In the genomic region with DNA sequence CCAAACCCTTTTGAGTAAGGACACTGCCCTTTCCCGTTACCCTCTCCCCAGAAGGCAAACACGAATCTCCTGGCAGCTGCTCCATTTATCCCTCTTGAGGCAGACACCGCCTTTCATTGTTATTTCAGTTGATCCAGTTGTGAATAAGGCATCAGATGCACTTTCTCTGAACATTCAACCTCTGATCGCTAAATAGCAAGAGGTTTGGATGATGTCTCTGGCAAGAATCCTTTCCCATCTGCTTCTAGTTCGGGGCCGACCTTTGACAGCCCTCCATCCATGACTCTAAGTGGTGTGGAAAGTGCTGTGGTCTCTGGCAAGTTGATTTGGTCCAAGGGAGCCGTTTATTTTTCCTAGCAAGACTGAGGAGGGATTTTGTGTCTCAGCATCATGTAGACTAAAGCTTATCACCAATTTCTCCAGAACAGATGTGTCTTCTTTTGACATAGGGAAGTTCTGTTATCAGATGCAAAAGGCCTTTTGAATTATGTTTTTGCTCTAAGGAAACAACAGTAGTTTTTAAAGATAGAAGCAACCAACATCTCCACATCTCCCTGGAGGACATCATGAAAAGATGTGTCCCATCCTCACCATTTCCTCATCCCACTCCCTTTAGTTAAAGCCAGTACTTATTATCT, we compare ENCODE assay signal across 18 cellular contexts.
DNase-seq lines count a peak whose midpoint lies in the region; ATAC-seq and TF ChIP-seq lines count a peak whose summit lies in the region.
"Had no signal": no experiment of that assay in that cellular context is flagged by ENCODE, and none has a peak within 500 bp of the region (broad histone marks: within the 10 kb centered on the region; RNA-seq: fewer than 3 reads in every experiment).

No MANE protein-coding gene starts in this region.

- CTCF ChIA-PET in HEK293T (lab: Yijun Ruan, JAX), result interaction anchor here (0.5 to 1.4 kb wide), 3 partner anchors 27 to 156 kb away, joined by 3 read pairs; no protein-coding TSS in a partner anchor

- H3K36me3 Mint-ChIP-seq in nephron (ENCODE audit: low read depth), result no peaks in the 10 kb centered on the region
- H3K36me3 Mint-ChIP-seq in CD14-positive monocyte, result no peaks in the 10 kb centered on the region
- H3K36me3 Mint-ChIP-seq: immature natural killer cell; naive thymus-derived CD4-positive, alpha-beta T cell had no signal

- no peak for TF ChIP-seq CTCF in nephron (IDR thresholded peaks at IDR 0.05; ENCODE audit: unreplicated experiment in 3 of 3)
- TF ChIP-seq CTCF in CD14-positive monocyte (IDR thresholded peaks at IDR 0.05), result no peak

- H3K4me1 Mint-ChIP-seq in nephron, result peaks cover 64% of the 10 kb centered on the region
- H3K4me1 Mint-ChIP-seq in CD14-positive monocyte, result no peaks in the 10 kb centered on the region
- H3K4me1 Mint-ChIP-seq: activated CD4-positive, alpha-beta T cell treated with anti-CD3 and anti-CD28 coated beads for 36 hours; immature natural killer cell; naive thymus-derived CD4-positive, alpha-beta T cell had no signal

- H3K27me3 Mint-ChIP-seq in nephron (ENCODE audit: low read depth), result peaks cover 4% of the 10 kb centered on the region
- H3K27me3 Mint-ChIP-seq in CD14-positive monocyte (ENCODE audit: low read depth in 3 of 3), result peaks cover 0 to 3% (median 2%) of the 10 kb centered on the region in 3 donors

- ATAC-seq in GM18511 (IDR thresholded peaks at IDR 0.05; ENCODE audit: unreplicated experiment), result no peak
- ATAC-seq: activated CD4-positive, alpha-beta T cell treated with anti-CD3 and anti-CD28 coated beads for 36 hours; gastroesophageal sphincter; naive thymus-derived CD4-positive, alpha-beta T cell had no signal

- H3K27ac Mint-ChIP-seq in nephron, result peak overlapping the region; percentile 70 to 90 (median 72)
- no peak overlapping the region for H3K27ac Mint-ChIP-seq in CD14-positive monocyte
- H3K27ac Mint-ChIP-seq: activated CD4-positive, alpha-beta T cell treated with anti-CD3 and anti-CD28 coated beads for 36 hours; immature natural killer cell; naive thymus-derived CD4-positive, alpha-beta T cell had no signal

- intact Hi-C loops in CD14-positive monocyte (cut with micrococcal nuclease), result no loop called here

- H3K9me3 Mint-ChIP-seq in nephron, result no peaks in the 10 kb centered on the region
- H3K9me3 Mint-ChIP-seq in CD14-positive monocyte, result peaks cover 0 to 8% (median 2%) of the 10 kb centered on the region in 7 donors

- TF ChIP-seq POLR2A in erythroblast (IDR thresholded peaks at IDR 0.05; ENCODE audit: low read length), result no peak

- DNase-seq in GM03348 (ENCODE audit: low spot score) (peak; percentile 37), NCI-H446 treated with DMSO at 0.1 percent for 48 hours (lab: John Stamatoyannopoulos, UW) (peak; percentile 17), erythroblast (lab: John Stamatoyannopoulos, UW) (peak; percentile 5 to 9), HEK293T (ENCODE audit: extremely low spot score) (no peak), DMS79 (lab: John Stamatoyannopoulos, UW) (no peak), CD14-positive monocyte (ENCODE audit: low spot score) (no peak)
- DNase-seq: activated CD4-positive, alpha-beta T cell treated with anti-CD3 and anti-CD28 coated beads for 36 hours; activated effector memory CD4-positive, alpha-beta T cell treated with anti-CD3 and anti-CD28 coated beads, Interleukin-2, amount 50 U/mL, for 16 hours; amniotic stem cell; immature natural killer cell; Karpas-422; naive thymus-derived CD4-positive, alpha-beta T cell; NCI-H226; stimulated activated CD4-positive, alpha-beta T cell treated with anti-CD3 and anti-CD28 coated beads, Interleukin-12 subunit alpha, Interleukin-12 subunit beta, amount 100 ng/mL, for 4 hours; trophoblast cell had no signal

- peak overlapping the region in 2 of 3 experiments; percentile 4 to 44 for H3K4me3 Mint-ChIP-seq in nephron
- H3K4me3 Mint-ChIP-seq in CD14-positive monocyte, result no peak overlapping the region
- H3K4me3 Mint-ChIP-seq: activated CD4-positive, alpha-beta T cell treated with anti-CD3 and anti-CD28 coated beads for 36 hours; immature natural killer cell; naive thymus-derived CD4-positive, alpha-beta T cell had no signal

- POLR2A ChIA-PET in HEK293T (lab: Yijun Ruan, JAX), result interaction anchor here (0.6 kb wide), 1 partner anchor 293 kb away, joined by 3 read pairs; no protein-coding TSS in a partner anchor

TF ChIP-seq in HEK293T, 16 proteins besides CTCF, POLR2A, EP300 and RAD21:
- TF ChIP-seq ARNT (IDR thresholded peaks at IDR 0.05) (no peak), L3MBTL2 (conservative IDR thresholded peaks at IDR 0.05) (no peak), CTBP1 (IDR thresholded peaks at IDR 0.05; ENCODE audit: borderline replicate concordance) (no peak), ELF4 (IDR thresholded peaks at IDR 0.05) (no peak), BHLHE40 (IDR thresholded peaks at IDR 0.05; ENCODE audit: borderline replicate concordance) (no peak), FOXK2 (IDR thresholded peaks at IDR 0.05) (no peak), ZNF384 (IDR thresholded peaks at IDR 0.05) (no peak), SUZ12 (IDR thresholded peaks at IDR 0.05) (no peak), HDGF (IDR thresholded peaks at IDR 0.05; ENCODE audit: borderline replicate concordance) (no peak), TARDBP (IDR thresholded peaks at IDR 0.05) (no peak), SP1 (IDR thresholded peaks at IDR 0.05) (no peak), LEF1 (IDR thresholded peaks at IDR 0.05; ENCODE audit: borderline replicate concordance) (no peak), FOXM1 (IDR thresholded peaks at IDR 0.05; ENCODE audit: borderline replicate concordance) (no peak), FOXA1 (IDR thresholded peaks at IDR 0.05) (no peak)
- TF ChIP-seq, protein P1, sequence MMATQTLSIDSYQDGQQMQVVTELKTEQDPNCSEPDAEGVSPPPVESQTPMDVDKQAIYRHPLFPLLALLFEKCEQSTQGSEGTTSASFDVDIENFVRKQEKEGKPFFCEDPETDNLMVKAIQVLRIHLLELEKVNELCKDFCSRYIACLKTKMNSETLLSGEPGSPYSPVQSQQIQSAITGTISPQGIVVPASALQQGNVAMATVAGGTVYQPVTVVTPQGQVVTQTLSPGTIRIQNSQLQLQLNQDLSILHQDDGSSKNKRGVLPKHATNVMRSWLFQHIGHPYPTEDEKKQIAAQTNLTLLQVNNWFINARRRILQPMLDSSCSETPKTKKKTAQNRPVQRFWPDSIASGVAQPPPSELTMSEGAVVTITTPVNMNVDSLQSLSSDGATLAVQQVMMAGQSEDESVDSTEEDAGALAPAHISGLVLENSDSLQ (IDR thresholded peaks at IDR 0.05), result no peak

Comparison
In these comparisons a context has a peak if more than half of its experiments do, and no peak if none do; other contexts are left out.
1. DNase-seq: peak in GM03348 (single experiment), NCI-H446 treated with DMSO at 0.1 percent for 48 hours (single experiment) and erythroblast (2 of 2); none in HEK293T (single experiment), DMS79 (single experiment) and CD14-positive monocyte (single experiment).
2. H3K27ac Mint-ChIP-seq: peak in nephron (3 of 3); none in CD14-positive monocyte (0 of 7).
3. H3K4me3 Mint-ChIP-seq: peak in nephron (2 of 3); none in CD14-positive monocyte (0 of 2).